In the genomic region with DNA sequence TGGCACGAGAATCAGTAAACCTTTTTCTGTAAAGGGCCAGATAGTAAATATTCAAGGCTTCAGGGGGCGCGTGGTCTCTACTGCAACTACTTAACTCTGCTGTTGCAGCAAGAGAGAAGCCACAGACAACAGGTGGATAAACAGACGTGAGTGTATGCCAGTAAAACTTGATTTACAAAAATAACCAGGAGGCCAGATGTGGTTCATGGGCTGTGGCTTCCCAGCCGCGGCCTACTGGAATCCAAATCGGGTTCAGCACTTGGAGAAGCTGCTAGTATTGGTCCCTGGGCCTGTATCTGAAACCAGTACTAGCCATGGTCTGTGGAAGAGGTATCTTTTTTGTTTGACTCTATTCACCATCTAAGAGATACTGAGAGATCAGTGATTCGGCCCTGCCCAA, we compare ENCODE assay signal across 15 cellular contexts. TPM values are rescaled to one million over a fixed set of nuclear protein-coding genes. Genes with fewer than 3 reads are reported as not detected.
DNase-seq lines count a peak whose midpoint lies in the region; ATAC-seq and TF ChIP-seq lines count a peak whose summit lies in the region.
"Had no signal": no experiment of that assay in that cellular context is flagged by ENCODE, and none has a peak within 500 bp of the region (broad histone marks: within the 10 kb centered on the region; RNA-seq: fewer than 3 reads in every experiment).

No MANE protein-coding gene starts in this region.

- peak overlapping the region; percentile 89 for H3K9ac ChIP-seq in BLaER1
- H3K9ac ChIP-seq: GM23248 had no signal

- H3K4me1 Mint-ChIP-seq in Caco-2 (ENCODE audit: low read depth, unreplicated experiment), result no peaks in the 10 kb centered on the region

- DNase-seq in GM12865 (ENCODE audit: low read depth) (peak; percentile 14), NCI-H524 treated with DMSO at 0.1 percent for 48 hours (lab: John Stamatoyannopoulos, UW) (peak; percentile 71), AML-193 (lab: John Stamatoyannopoulos, UW) (no peak), upper lobe of right lung (no peak), Caco-2 (no peak)
- DNase-seq in effector CD4-positive, alpha-beta T cell, result no peak
- DNase-seq: activated CD4-positive, alpha-beta T cell treated with anti-CD3 and anti-CD28 coated beads, Interleukin-2, amount 50 U/mL, for 4 hours; activated naive CD8-positive, alpha-beta T cell treated with anti-CD3 and anti-CD28 coated beads, Interleukin-2, amount 10 ng/mL, durations not matched to agents 7 days and 5 days; activated T-cell treated with anti-CD3 and anti-CD28 coated beads, Interleukin-2, amount 50 U/mL, for 48 hours; DMS53; GM23248; left cardiac atrium; psoas muscle had no signal

- no peaks in the 10 kb centered on the region for H3K27me3 Mint-ChIP-seq in Caco-2 (ENCODE audit: insufficient read depth, unreplicated experiment)

- H3K4me3 ChIP-seq in BLaER1 (peak overlapping the region; percentile 58), GM12865 (ENCODE audit: low read depth, low read length) (no peak overlapping the region), upper lobe of right lung (no peak overlapping the region), Caco-2 (ENCODE audit: low read depth, low read length) (no peak overlapping the region)
- H3K4me3 ChIP-seq: GM23248, psoas muscle had no signal

- peak overlapping the region; percentile 100 for H3K4me2 ChIP-seq in BLaER1

- H3K4me3 Mint-ChIP-seq in Caco-2 (ENCODE audit: unreplicated experiment), result no peak overlapping the region
- H3K4me3 Mint-ChIP-seq: activated naive CD8-positive, alpha-beta T cell treated with anti-CD3 and anti-CD28 coated beads, Interleukin-2, amount 10 ng/mL, durations not matched to agents 7 days and 5 days had no signal

- no peak overlapping the region for H3K27ac Mint-ChIP-seq in Caco-2 (ENCODE audit: unreplicated experiment)
- H3K27ac Mint-ChIP-seq: activated naive CD8-positive, alpha-beta T cell treated with anti-CD3 and anti-CD28 coated beads, Interleukin-2, amount 10 ng/mL, durations not matched to agents 7 days and 5 days had no signal

- BruUV-seq in Caco-2 (replicated peaks; lab: Mats Ljungman, UMichigan), result no TSS peak

- H3K27me3 ChIP-seq in BLaER1, result no peaks in the 10 kb centered on the region
- H3K27me3 ChIP-seq in layer of hippocampus (ENCODE audit: control insufficient read depth, insufficient read depth, low read length), result no peaks in the 10 kb centered on the region
- no peaks in the 10 kb centered on the region for H3K27me3 ChIP-seq in upper lobe of right lung
- H3K27me3 ChIP-seq in Caco-2 (replicated peaks; ENCODE audit: control insufficient read depth, insufficient read depth, low read length), result no peaks in the 10 kb centered on the region

- intact Hi-C loops in upper lobe of right lung (cut with DNase I) (no loop called here), Caco-2 (cut with micrococcal nuclease; ENCODE audit: unreplicated experiment) (loop anchor here (5.0 kb wide), 1 partner anchor 67 kb away; no protein-coding TSS in a partner anchor)

- H3K36me3 ChIP-seq in BLaER1, result peaks cover 25% of the 10 kb centered on the region
- no peaks in the 10 kb centered on the region for H3K36me3 ChIP-seq in upper lobe of right lung
- no peaks in the 10 kb centered on the region for H3K36me3 ChIP-seq in Caco-2 (ENCODE audit: control insufficient read depth, insufficient read depth, low read length)

- no peak for ATAC-seq in upper lobe of right lung
- ATAC-seq: left cardiac atrium had no signal

- peak overlapping the region; percentile 100 for H3K27ac ChIP-seq in BLaER1
- peak overlapping the region; percentile 64 for H3K27ac ChIP-seq in layer of hippocampus (ENCODE audit: low read depth, low read length)
- no peak overlapping the region for H3K27ac ChIP-seq in upper lobe of right lung
- H3K27ac ChIP-seq: GM23248, psoas muscle had no signal

- POLR2A ChIA-PET in Caco-2 (lab: Charles Lee), result no interaction called here

- H3K36me3 Mint-ChIP-seq in Caco-2 (ENCODE audit: insufficient read depth, unreplicated experiment), result no peaks in the 10 kb centered on the region
- H3K36me3 Mint-ChIP-seq: activated naive CD8-positive, alpha-beta T cell treated with anti-CD3 and anti-CD28 coated beads, Interleukin-2, amount 10 ng/mL, durations not matched to agents 7 days and 5 days had no signal

- H4K20me1 ChIP-seq in BLaER1, result no peaks in the 10 kb centered on the region

- CTCF ChIA-PET in Caco-2 (lab: Charles Lee), result no interaction called here

- no peak for TF ChIP-seq CTCF in GM12865 (IDR thresholded peaks at IDR 0.05; ENCODE audit: insufficient read depth, low read depth, low read length, missing control alignments)
- no peak for TF ChIP-seq CTCF in upper lobe of right lung (IDR thresholded peaks at IDR 0.05)
- TF ChIP-seq CTCF in Caco-2 (IDR thresholded peaks at IDR 0.05; ENCODE audit: insufficient read depth in 1 of 2, low read depth in 1 of 2, low read length in 1 of 2, severe bottlenecking in 1 of 2, unreplicated experiment in 1 of 2), result no peak

- peaks cover 97% of the 10 kb centered on the region for H3K4me1 ChIP-seq in BLaER1
- no peaks in the 10 kb centered on the region for H3K4me1 ChIP-seq in upper lobe of right lung
- no peaks in the 10 kb centered on the region for H3K4me1 ChIP-seq in Caco-2

- H3K9me3 Mint-ChIP-seq in Caco-2 (ENCODE audit: unreplicated experiment), result no peaks in the 10 kb centered on the region
- H3K9me3 Mint-ChIP-seq: activated naive CD8-positive, alpha-beta T cell treated with anti-CD3 and anti-CD28 coated beads, Interleukin-2, amount 10 ng/mL, durations not matched to agents 7 days and 5 days had no signal

- no peaks in the 10 kb centered on the region; the same call in 1 of the 2 replicates for H3K9me3 ChIP-seq in BLaER1
- H3K9me3 ChIP-seq in upper lobe of right lung, result no peaks in the 10 kb centered on the region
- no peaks in the 10 kb centered on the region for H3K9me3 ChIP-seq in Caco-2
- H3K9me3 ChIP-seq: psoas muscle had no signal

RNA-seq across cellular contexts. Expression of a gene that starts 13.3 kb away (rescaled TPM):
- total RNA-seq in upper lobe of right lung, result 165 TPM
- 86.8 and 97.5 TPM in 2 replicates for total RNA-seq in Caco-2 (2022)

Comparison
In these comparisons a context has a peak if more than half of its experiments do, and no peak if none do; other contexts are left out.
1. DNase-seq: peak in GM12865 (single experiment) and NCI-H524 treated with DMSO at 0.1 percent for 48 hours (single experiment); none in AML-193 (0 of 2), upper lobe of right lung (single experiment), effector CD4-positive, alpha-beta T cell (single experiment) and Caco-2 (0 of 2).